Comparison of ENCODE assay signal across 37 cellular contexts in genomic region chr9:73054091-73054490, GRCh38.
"Had no signal": no experiment of that assay in that cellular context is flagged by ENCODE, and none has a peak within 500 bp of the region (broad histone marks: within the 10 kb centered on the region; RNA-seq: fewer than 3 reads in every experiment).

No MANE protein-coding gene starts in this region.

- H3K27ac Mint-ChIP-seq: activated CD4-positive, alpha-beta memory T cell treated with anti-CD3 and anti-CD28 coated beads, Interleukin-2, amount 10 ng/mL, durations not matched to agents 7 days and 5 days; activated CD4-positive, alpha-beta T cell treated with anti-CD3 and anti-CD28 coated beads for 36 hours; activated CD4-positive, alpha-beta T cell treated with anti-CD3 and anti-CD28 coated beads, Interleukin-2, amount 10 ng/mL, durations not matched to agents 7 days and 5 days; activated CD8-positive, alpha-beta memory T cell treated with anti-CD3 and anti-CD28 coated beads, Interleukin-2, amount 10 ng/mL, durations not matched to agents 7 days and 5 days; activated CD8-positive, alpha-beta T cell treated with anti-CD3 and anti-CD28 coated beads, Interleukin-2, amount 10 ng/mL, durations not matched to agents 7 days and 5 days; activated naive CD4-positive, alpha-beta T cell treated with anti-CD3 and anti-CD28 coated beads, Interleukin-2, amount 50 U/mL, for 72 hours; activated naive CD8-positive, alpha-beta T cell treated with anti-CD3 and anti-CD28 coated beads for 36 hours; activated T-cell treated with anti-CD3 and anti-CD28 coated beads, Interleukin-2, amount 50 U/mL, for 24 hours; activated T-helper 2 cell treated with anti-CD3 and anti-CD28 coated beads, Interferon-gamma antibody, Interleukin-2, Interleukin-4, amounts not matched to agents 10 μg/mL and 5 μg/mL and 100 μg/mL, durations not matched to agents 14 hours and 24 hours and 36 hours; T-helper 1 cell treated with Interleukin-12 subunit alpha and Interleukin-12 subunit beta and Interleukin-4 antibody, amounts not matched to agents 30 μg/mL and 1 μg/mL, for 36 hours; T-helper 2 cell treated with Interferon-gamma antibody and Interleukin-4, amounts not matched to agents 5 μg/mL and 100 μg/mL, for 36 hours; WTC11 had no signal

- H3K4me3 Mint-ChIP-seq: activated CD4-positive, alpha-beta memory T cell treated with anti-CD3 and anti-CD28 coated beads, Interleukin-2, amount 10 ng/mL, durations not matched to agents 7 days and 5 days; activated CD4-positive, alpha-beta T cell treated with anti-CD3 and anti-CD28 coated beads for 36 hours; activated CD4-positive, alpha-beta T cell treated with anti-CD3 and anti-CD28 coated beads, Interleukin-2, amount 10 ng/mL, durations not matched to agents 7 days and 5 days; activated CD8-positive, alpha-beta memory T cell treated with anti-CD3 and anti-CD28 coated beads, Interleukin-2, amount 10 ng/mL, durations not matched to agents 7 days and 5 days; activated CD8-positive, alpha-beta T cell treated with anti-CD3 and anti-CD28 coated beads, Interleukin-2, amount 10 ng/mL, durations not matched to agents 7 days and 5 days; activated naive CD8-positive, alpha-beta T cell treated with anti-CD3 and anti-CD28 coated beads for 36 hours; activated T-cell treated with anti-CD3 and anti-CD28 coated beads, Interleukin-2, amount 50 U/mL, for 24 hours; T-helper 1 cell treated with Interleukin-12 subunit alpha and Interleukin-12 subunit beta and Interleukin-4 antibody, amounts not matched to agents 30 μg/mL and 1 μg/mL, for 36 hours; T-helper 2 cell treated with Interferon-gamma antibody and Interleukin-4, amounts not matched to agents 5 μg/mL and 100 μg/mL, for 36 hours; WTC11 had no signal

- H3K27ac ChIP-seq: adrenal gland, body of pancreas, brain microvascular endothelial cell, breast epithelium, WERI-Rb-1 had no signal

- H3K9me3 Mint-ChIP-seq: activated CD4-positive, alpha-beta memory T cell treated with anti-CD3 and anti-CD28 coated beads, Interleukin-2, amount 10 ng/mL, durations not matched to agents 7 days and 5 days; activated CD4-positive, alpha-beta T cell treated with anti-CD3 and anti-CD28 coated beads, Interleukin-2, amount 10 ng/mL, durations not matched to agents 7 days and 5 days; activated naive CD4-positive, alpha-beta T cell treated with anti-CD3 and anti-CD28 coated beads, Interleukin-2, amount 50 U/mL, for 72 hours; activated naive CD8-positive, alpha-beta T cell treated with anti-CD3 and anti-CD28 coated beads for 36 hours; activated T-cell treated with anti-CD3 and anti-CD28 coated beads, Interleukin-2, amount 50 U/mL, for 24 hours; activated T-helper 2 cell treated with anti-CD3 and anti-CD28 coated beads, Interferon-gamma antibody, Interleukin-2, Interleukin-4, amounts not matched to agents 10 μg/mL and 5 μg/mL and 100 μg/mL, durations not matched to agents 14 hours and 24 hours and 36 hours; T-helper 1 cell treated with Interleukin-12 subunit alpha and Interleukin-12 subunit beta and Interleukin-4 antibody, amounts not matched to agents 30 μg/mL and 1 μg/mL, for 36 hours; T-helper 2 cell treated with Interferon-gamma antibody and Interleukin-4, amounts not matched to agents 5 μg/mL and 100 μg/mL, for 36 hours; WTC11 had no signal

- H3K27me3 ChIP-seq: adrenal gland, body of pancreas, brain microvascular endothelial cell, breast epithelium had no signal

- H3K9me3 ChIP-seq: adrenal gland, body of pancreas, breast epithelium had no signal

- H3K4me1 Mint-ChIP-seq: activated CD4-positive, alpha-beta memory T cell treated with anti-CD3 and anti-CD28 coated beads, Interleukin-2, amount 10 ng/mL, durations not matched to agents 7 days and 5 days; activated CD4-positive, alpha-beta T cell treated with anti-CD3 and anti-CD28 coated beads for 36 hours; activated CD4-positive, alpha-beta T cell treated with anti-CD3 and anti-CD28 coated beads, Interleukin-2, amount 10 ng/mL, durations not matched to agents 7 days and 5 days; activated CD8-positive, alpha-beta memory T cell treated with anti-CD3 and anti-CD28 coated beads, Interleukin-2, amount 10 ng/mL, durations not matched to agents 7 days and 5 days had no signal

- DNase-seq: activated CD4-positive, alpha-beta memory T cell treated with anti-CD3 and anti-CD28 coated beads, Interleukin-2, amount 10 ng/mL, durations not matched to agents 7 days and 5 days; activated CD4-positive, alpha-beta T cell treated with anti-CD3 and anti-CD28 coated beads for 1 hour; activated CD4-positive, alpha-beta T cell treated with anti-CD3 and anti-CD28 coated beads for 36 hours; activated CD4-positive, alpha-beta T cell treated with anti-CD3 and anti-CD28 coated beads for 48 hours; activated CD4-positive, alpha-beta T cell treated with anti-CD3 and anti-CD28 coated beads, Interleukin-2, amount 10 ng/mL, durations not matched to agents 7 days and 5 days; activated CD4-positive, alpha-beta T cell treated with anti-CD3 and anti-CD28 coated beads, Interleukin-2, amount 50 U/mL, for 48 hours; activated CD4-positive, CD25-positive, alpha-beta regulatory T cell; activated CD8-positive, alpha-beta memory T cell treated with anti-CD3 and anti-CD28 coated beads for 24 hours; activated CD8-positive, alpha-beta memory T cell treated with anti-CD3 and anti-CD28 coated beads, Interleukin-2, amount 10 ng/mL, durations not matched to agents 7 days and 5 days; activated CD8-positive, alpha-beta memory T cell treated with anti-CD3 and anti-CD28 coated beads, Interleukin-2, amount 50 U/mL, for 48 hours; activated CD8-positive, alpha-beta T cell treated with anti-CD3 and anti-CD28 coated beads, Interleukin-2, amount 10 ng/mL, durations not matched to agents 7 days and 5 days; activated effector memory CD4-positive, alpha-beta T cell treated with Interleukin-2 at 50 U/mL for 16 hours; activated gamma-delta T cell; activated naive CD4-positive, alpha-beta T cell treated with anti-CD3 and anti-CD28 coated beads, Interleukin-2, amount 50 U/mL, for 16 hours; activated naive CD4-positive, alpha-beta T cell treated with Interleukin-2 at 50 U/mL for 16 hours; activated naive CD8-positive, alpha-beta T cell treated with anti-CD3 and anti-CD28 coated beads for 36 hours; activated T-cell treated with anti-CD3 and anti-CD28 coated beads, Interleukin-2, amount 50 U/mL, for 24 hours; activated T-cell treated with anti-CD3 and anti-CD28 coated beads, Interleukin-2, amount 50 U/mL, for 48 hours; adrenal gland; amniotic stem cell; aorta; body of pancreas; brain microvascular endothelial cell; central memory CD4-positive, alpha-beta T cell; T-helper 2 cell; T-helper 9 cell; WERI-Rb-1 had no signal

- FAIRE-seq: astrocyte, colon, TTC549 had no signal

- H3K4me3 ChIP-seq: adrenal gland, body of pancreas, breast epithelium had no signal

- H3K36me3 Mint-ChIP-seq: activated CD8-positive, alpha-beta memory T cell treated with anti-CD3 and anti-CD28 coated beads, Interleukin-2, amount 10 ng/mL, durations not matched to agents 7 days and 5 days; activated naive CD4-positive, alpha-beta T cell treated with anti-CD3 and anti-CD28 coated beads, Interleukin-2, amount 50 U/mL, for 72 hours; activated naive CD8-positive, alpha-beta T cell treated with anti-CD3 and anti-CD28 coated beads for 36 hours; WTC11 had no signal

- ATAC-seq: activated CD4-positive, alpha-beta T cell treated with anti-CD3 and anti-CD28 coated beads for 36 hours; activated CD4-positive, CD25-positive, alpha-beta regulatory T cell treated with anti-CD3 and anti-CD28 coated beads, Interleukin-2, amount 50 U/mL, for 24 hours; activated CD8-positive, alpha-beta memory T cell treated with anti-CD3 and anti-CD28 coated beads, Interleukin-2, amount 10 ng/mL, durations not matched to agents 7 days and 5 days; activated CD8-positive, alpha-beta T cell treated with anti-CD3 and anti-CD28 coated beads, Interleukin-2, amount 10 ng/mL, durations not matched to agents 7 days and 5 days; activated naive CD4-positive, alpha-beta T cell treated with anti-CD3 and anti-CD28 coated beads, Interleukin-2, amount 50 U/mL, for 72 hours; body of pancreas; WTC11 had no signal

- H3K36me3 ChIP-seq: adrenal gland, brain microvascular endothelial cell, breast epithelium, WERI-Rb-1 had no signal

- H3K4me1 ChIP-seq: adrenal gland, body of pancreas, breast epithelium had no signal
